In genomic region chr15:74222705-74223104, GRCh38 we compare ENCODE assay signal across 22 cellular contexts. TPM values are rescaled to one million over a fixed set of nuclear protein-coding genes. Genes with fewer than 3 reads are reported as not detected.
A peak's percentile ranks its signal among the peaks of the same experiment; 100 is the strongest.
DNase-seq lines count a peak whose midpoint lies in the region; ATAC-seq and TF ChIP-seq lines count a peak whose summit lies in the region.
"Had no signal": no experiment of that assay in that cellular context is flagged by ENCODE, and none has a peak within 500 bp of the region (broad histone marks: within the 10 kb centered on the region; RNA-seq: fewer than 3 reads in every experiment).

No MANE protein-coding gene starts in this region.

- H3K36me3 Mint-ChIP-seq in brain, result no peaks in the 10 kb centered on the region
- no peaks in the 10 kb centered on the region for H3K36me3 Mint-ChIP-seq in activated naive CD4-positive, alpha-beta T cell treated with anti-CD3 and anti-CD28 coated beads for 36 hours (ENCODE audit: low read depth)
- H3K36me3 Mint-ChIP-seq: activated naive CD4-positive, alpha-beta T cell treated with anti-CD3 and anti-CD28 coated beads, Interleukin-2, amount 10 ng/mL, durations not matched to agents 7 days and 5 days; CD4-positive, alpha-beta memory T cell; memory B cell; naive thymus-derived CD4-positive, alpha-beta T cell had no signal

- H3K4me1 Mint-ChIP-seq in brain, result peaks cover 88% of the 10 kb centered on the region
- H3K4me1 Mint-ChIP-seq in activated naive CD4-positive, alpha-beta T cell treated with anti-CD3 and anti-CD28 coated beads for 36 hours (ENCODE audit: low read depth), result peaks cover 10% of the 10 kb centered on the region
- H3K4me1 Mint-ChIP-seq: activated naive CD4-positive, alpha-beta T cell treated with anti-CD3 and anti-CD28 coated beads, Interleukin-2, amount 10 ng/mL, durations not matched to agents 7 days and 5 days; memory B cell had no signal

- H3K9me3 ChIP-seq in BE2C (no peaks in the 10 kb centered on the region), HEK293 (ENCODE audit: control insufficient read depth, insufficient read depth, low read depth, low read length) (no peaks in the 10 kb centered on the region), neural cell (ENCODE audit: low read length) (no peaks in the 10 kb centered on the region)
- H3K9me3 ChIP-seq: gastrocnemius medialis, thoracic aorta had no signal

- no peak overlapping the region for H2AFZ ChIP-seq in neural cell (ENCODE audit: low read depth, low read length)

- peaks cover 0 to 7% (median 2%) of the 10 kb centered on the region in 5 experiments for H3K9me3 Mint-ChIP-seq in brain
- H3K9me3 Mint-ChIP-seq in activated naive CD4-positive, alpha-beta T cell treated with anti-CD3 and anti-CD28 coated beads for 36 hours, result no peaks in the 10 kb centered on the region
- H3K9me3 Mint-ChIP-seq: activated naive CD4-positive, alpha-beta T cell treated with anti-CD3 and anti-CD28 coated beads, Interleukin-2, amount 10 ng/mL, durations not matched to agents 7 days and 5 days; CD4-positive, alpha-beta memory T cell; memory B cell had no signal

- TF ChIP-seq EP300 in neural cell (conservative IDR thresholded peaks at IDR 0.05; ENCODE audit: poor library complexity, severe bottlenecking), result no peak

- peak overlapping the region; percentile 94 for H3K9ac ChIP-seq in neural cell (ENCODE audit: low read length)

- peak overlapping the region; percentile 64 for H3K4me2 ChIP-seq in neural cell (ENCODE audit: low read length)

- peaks cover 17% of the 10 kb centered on the region for H3K27me3 Mint-ChIP-seq in brain
- H3K27me3 Mint-ChIP-seq in activated naive CD4-positive, alpha-beta T cell treated with anti-CD3 and anti-CD28 coated beads for 36 hours (ENCODE audit: low read depth), result peaks cover 3% of the 10 kb centered on the region

- peak overlapping the region in 4 of 5 experiments; percentile 66 to 73 (median 70) for H3K4me3 Mint-ChIP-seq in brain
- no peak overlapping the region for H3K4me3 Mint-ChIP-seq in activated naive CD4-positive, alpha-beta T cell treated with anti-CD3 and anti-CD28 coated beads for 36 hours
- H3K4me3 Mint-ChIP-seq: activated naive CD4-positive, alpha-beta T cell treated with anti-CD3 and anti-CD28 coated beads, Interleukin-2, amount 10 ng/mL, durations not matched to agents 7 days and 5 days; CD4-positive, alpha-beta memory T cell; memory B cell had no signal

- CTCF ChIA-PET in HEK293 (lab: Yijun Ruan, JAX), result interaction anchor here (1.5 kb wide), 1 partner anchor 12 kb away, joined by 3 read pairs; no protein-coding TSS in a partner anchor
- CTCF ChIA-PET in activated naive CD4-positive, alpha-beta T cell treated with anti-CD3 and anti-CD28 coated beads for 36 hours (lab: Charles Lee), result interaction anchor here (0.6 to 1.5 kb wide), 2 partner anchors 11 to 89 kb away, joined by 3 to 4 read pairs; no protein-coding TSS in a partner anchor

- H3F3A ChIP-seq in neural cell (ENCODE audit: insufficient read depth, low read length, poor library complexity, severe bottlenecking), result peaks cover 30% of the 10 kb centered on the region

- peak overlapping the region; percentile 66; the same call in 1 of the 2 replicates for H3K27ac ChIP-seq in HEK293 (ENCODE audit: extremely low read depth, low read depth, low read length)
- peak overlapping the region; percentile 100 for H3K27ac ChIP-seq in neural cell (ENCODE audit: low read length)
- H3K27ac ChIP-seq: gastrocnemius medialis, thoracic aorta had no signal

- no peaks in the 10 kb centered on the region for H4K20me1 ChIP-seq in neural cell (ENCODE audit: insufficient read depth)

- TF ChIP-seq RAD21 in neural cell (conservative IDR thresholded peaks at IDR 0.05), result no peak

- no peaks in the 10 kb centered on the region for H3K27me3 ChIP-seq in BE2C
- H3K27me3 ChIP-seq in neural cell (ENCODE audit: insufficient read depth, low read depth, low read length), result no peaks in the 10 kb centered on the region

- H3K4me1 ChIP-seq in BE2C (peaks cover 62% of the 10 kb centered on the region), HEK293 (ENCODE audit: control insufficient read depth, insufficient read depth, low read length) (peaks cover 29% of the 10 kb centered on the region)
- H3K4me1 ChIP-seq: gastrocnemius medialis had no signal

- H3K27ac Mint-ChIP-seq in brain, result peak overlapping the region; percentile 97 to 99 (median 97)
- no peak overlapping the region for H3K27ac Mint-ChIP-seq in activated naive CD4-positive, alpha-beta T cell treated with anti-CD3 and anti-CD28 coated beads for 36 hours
- H3K27ac Mint-ChIP-seq: activated naive CD4-positive, alpha-beta T cell treated with anti-CD3 and anti-CD28 coated beads, Interleukin-2, amount 10 ng/mL, durations not matched to agents 7 days and 5 days; CD4-positive, alpha-beta memory T cell; memory B cell had no signal

- H3K4me3 ChIP-seq in BE2C (ENCODE audit: low read depth, low read length) (no peak overlapping the region), HEK293 (ENCODE audit: low read depth, low read length) (no peak overlapping the region), neural cell (ENCODE audit: low read length) (peak overlapping the region; percentile 44)
- H3K4me3 ChIP-seq: gastrocnemius medialis, GM12878, thoracic aorta had no signal

- H3K36me3 ChIP-seq in BE2C, result peaks cover 11% of the 10 kb centered on the region
- no peaks in the 10 kb centered on the region for H3K36me3 ChIP-seq in HEK293 (ENCODE audit: control insufficient read depth in 2 of 2, insufficient read depth in 1 of 2, low read length in 2 of 2)
- H3K36me3 ChIP-seq in neural cell (ENCODE audit: insufficient read depth, low read length), result no peaks in the 10 kb centered on the region
- H3K36me3 ChIP-seq: gastrocnemius medialis, thoracic aorta had no signal

- DNase-seq in BE2C (peak; percentile 90), NCI-H1048 (lab: John Stamatoyannopoulos, UW) (no peak)
- DNase-seq in activated naive CD4-positive, alpha-beta T cell treated with anti-CD3 and anti-CD28 coated beads for 36 hours, result no peak
- DNase-seq: activated CD4-positive, alpha-beta T cell treated with anti-CD3 and anti-CD28 coated beads for 1 hour; activated CD8-positive, alpha-beta memory T cell treated with anti-CD3 and anti-CD28 coated beads for 24 hours; activated naive CD4-positive, alpha-beta T cell treated with anti-CD3 and anti-CD28 coated beads, Interleukin-2, amount 10 ng/mL, durations not matched to agents 7 days and 5 days; activated T-cell treated with anti-CD3 and anti-CD28 coated beads, Interleukin-2, amount 50 U/mL, for 48 hours; aorta; CD4-positive, alpha-beta memory T cell; gastrocnemius medialis; Karpas-422; naive thymus-derived CD4-positive, alpha-beta T cell; stimulated activated CD4-positive, alpha-beta T cell treated with anti-CD3 and anti-CD28 coated beads, Interleukin-2, amount 100 ng/mL, for 24 hours; stimulated activated naive CD4-positive, alpha-beta T cell had no signal

- TF ChIP-seq CTCF in BE2C (IDR thresholded peaks at IDR 0.05; ENCODE audit: low read depth, low read length), result no peak
- no peak for TF ChIP-seq CTCF in HEK293 (tag by site-specific recombination; IDR thresholded peaks at IDR 0.05)
- TF ChIP-seq CTCF in brain (conservative IDR thresholded peaks at IDR 0.05), result no peak
- no peak for TF ChIP-seq CTCF in neural cell (IDR thresholded peaks at IDR 0.05; ENCODE audit: poor library complexity, severe bottlenecking)

- POLR2A ChIA-PET in HEK293 (lab: Yijun Ruan, JAX), result interaction anchor here (0.6 to 1.8 kb wide), 3 partner anchors 20 to 62 kb away, joined by 3 to 6 read pairs (median 4); partner anchors contain the start of gene STRA6

- intact Hi-C loops in activated naive CD4-positive, alpha-beta T cell treated with anti-CD3 and anti-CD28 coated beads for 36 hours (cut with micrococcal nuclease), result no loop called here

- no peaks in the 10 kb centered on the region for H3K79me2 ChIP-seq in neural cell (replicated peaks; ENCODE audit: insufficient read depth, low read length)

- ATAC-seq in GM18519 (IDR thresholded peaks at IDR 0.05; ENCODE audit: low FRiP score, unreplicated experiment), result no peak
- ATAC-seq: gastrocnemius medialis; GM12878; naive thymus-derived CD4-positive, alpha-beta T cell had no signal

- H3K9me2 ChIP-seq in neural cell (ENCODE audit: insufficient read depth, low read length), result no peaks in the 10 kb centered on the region

TF ChIP-seq in neural cell, 6 proteins besides CTCF, POLR2A, EP300 and RAD21 (continues in another document):
- TF ChIP-seq SMC3 (conservative IDR thresholded peaks at IDR 0.05; ENCODE audit: poor library complexity), result no peak
- TF ChIP-seq POLR2AphosphoS5 (IDR thresholded peaks at IDR 0.05), result no peak
- TF ChIP-seq TAF1 (IDR thresholded peaks at IDR 0.05; ENCODE audit: low read depth), result no peak

RNA-seq across cellular contexts. Expression of gene CCDC33, which starts 13.4 kb away (rescaled TPM):
- 8.9 TPM for polyA plus RNA-seq in BE2C (2012; ENCODE audit: insufficient read depth, insufficient read length, low read depth)
- polyA plus RNA-seq in brain (ENCODE audit: insufficient read depth, low read depth, low replicate concordance) (0.46 TPM), neural cell (1.4 TPM in 2 replicates)
- polyA minus RNA-seq in neural cell, result 0.73 and 1.3 TPM in 2 replicates
- not detected for total RNA-seq in activated naive CD4-positive, alpha-beta T cell treated with anti-CD3 and anti-CD28 coated beads for 36 hours
- total RNA-seq: aorta; CD4-positive, alpha-beta memory T cell; gastrocnemius medialis; naive thymus-derived CD4-positive, alpha-beta T cell; thoracic aorta had no signal
- polyA plus RNA-seq: aorta; CD4-positive, alpha-beta memory T cell; esophagus; naive thymus-derived CD4-positive, alpha-beta T cell had no signal

RNA-seq across cellular contexts. Expression of gene STRA6, which starts 20.1 kb away (rescaled TPM):
- polyA plus RNA-seq in BE2C (2012; ENCODE audit: insufficient read depth, insufficient read length, low read depth), result 351 TPM
- 1.1 TPM for polyA plus RNA-seq in brain (ENCODE audit: insufficient read depth, low read depth, low replicate concordance)
- 4.4 and 11.9 TPM in 2 replicates for polyA plus RNA-seq in neural cell
- 8.5 and 9.6 TPM in 2 replicates for polyA minus RNA-seq in neural cell
- not detected for total RNA-seq in activated naive CD4-positive, alpha-beta T cell treated with anti-CD3 and anti-CD28 coated beads for 36 hours
- total RNA-seq: CD4-positive, alpha-beta memory T cell; gastrocnemius medialis; naive thymus-derived CD4-positive, alpha-beta T cell had no signal
- polyA plus RNA-seq: CD4-positive, alpha-beta memory T cell; naive thymus-derived CD4-positive, alpha-beta T cell had no signal

RNA-seq across cellular contexts. Expression of gene ISLR, which starts 49.2 kb away (rescaled TPM):
- polyA plus RNA-seq in BE2C (2012; ENCODE audit: insufficient read depth, insufficient read length, low read depth), result 42.0 TPM
- polyA plus RNA-seq in brain (ENCODE audit: insufficient read depth, low read depth, low replicate concordance) (13.7 TPM), neural cell (not detected in 2 replicates)
- polyA minus RNA-seq in neural cell, result not detected in 2 replicates
- not detected for total RNA-seq in activated naive CD4-positive, alpha-beta T cell treated with anti-CD3 and anti-CD28 coated beads for 36 hours
- total RNA-seq: CD4-positive, alpha-beta memory T cell; naive thymus-derived CD4-positive, alpha-beta T cell had no signal
- polyA plus RNA-seq: CD4-positive, alpha-beta memory T cell; naive thymus-derived CD4-positive, alpha-beta T cell had no signal

Comparison
In these comparisons a context has a peak if more than half of its experiments do, and no peak if none do; other contexts are left out.
1. RNA of gene ISLR, which starts 49.2 kb away (polyA plus RNA-seq): 13.7 TPM in brain (single experiment); not detected in neural cell; every median in the first group is over 10 times any median in the second.